Comparison of ENCODE assay signal across 9 cellular contexts in the genomic region with DNA sequence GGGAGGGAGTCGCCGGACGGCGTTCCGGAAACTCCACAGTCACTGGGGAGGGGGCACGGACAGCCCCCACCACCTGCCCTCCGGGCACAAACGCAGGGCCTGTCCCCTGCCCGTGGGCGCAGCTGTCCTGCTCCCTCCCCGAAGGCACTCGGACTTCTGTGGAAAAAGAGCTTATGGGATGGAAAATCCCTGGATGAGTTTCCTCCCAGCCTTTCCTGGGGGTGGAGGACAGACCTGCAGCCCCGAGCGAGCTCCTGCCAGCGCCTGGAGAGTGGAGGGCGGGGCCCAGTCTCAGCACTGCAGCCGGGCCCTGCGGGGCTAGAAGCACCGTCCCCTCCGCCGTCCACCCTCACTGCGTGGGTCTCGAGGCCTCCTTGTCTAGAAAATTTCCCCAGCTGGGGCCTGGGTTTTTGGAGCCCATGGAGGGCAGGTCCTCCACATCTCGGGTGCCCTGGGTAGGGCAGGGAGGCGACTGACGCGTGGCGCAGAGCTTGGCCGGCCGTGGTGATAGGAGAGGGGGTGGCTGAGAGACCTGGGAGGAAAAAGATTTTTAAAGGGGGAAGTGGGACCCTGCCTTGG. TPM values are rescaled to one million over a fixed set of nuclear protein-coding genes. Genes with fewer than 3 reads are reported as not detected.
A peak's percentile ranks its signal among the peaks of the same experiment; 100 is the strongest.
DNase-seq lines count a peak whose midpoint lies in the region; ATAC-seq and TF ChIP-seq lines count a peak whose summit lies in the region.
"Had no signal": no experiment of that assay in that cellular context is flagged by ENCODE, and none has a peak within 500 bp of the region (broad histone marks: within the 10 kb centered on the region; RNA-seq: fewer than 3 reads in every experiment).

No MANE protein-coding gene starts in this region.

- no peak for DNase-seq in colonic mucosa
- peak; percentile 51 for DNase-seq in lower lobe of right lung
- no peak for DNase-seq in thoracic aorta (ENCODE audit: low spot score)
- DNase-seq in activated CD4-positive, alpha-beta T cell treated with anti-CD3 and anti-CD28 coated beads for 1 hour: no peak
- DNase-seq in UCSD-AML1 (lab: John Stamatoyannopoulos, UW; ENCODE audit: unreplicated experiment): no peak
- DNase-seq in activated gamma-delta T cell (lab: John Stamatoyannopoulos, UW): no peak
- DNase-seq: NCI-H2171 treated with DMSO at 0.1 percent for 48 hours had no signal

- H3K36me3 ChIP-seq in HUES6 (ENCODE audit: control insufficient read depth, insufficient read depth, low read length) (no peaks in the 10 kb centered on the region), colonic mucosa (no peaks in the 10 kb centered on the region), lower lobe of right lung (no peaks in the 10 kb centered on the region), thoracic aorta (no peaks in the 10 kb centered on the region)

- H3K4me3 ChIP-seq in HUES6 (ENCODE audit: low read depth, low read length) (peak overlapping the region; percentile 65), colonic mucosa (no peak overlapping the region), lower lobe of right lung (peak overlapping the region; percentile 63), thoracic aorta (peak overlapping the region; percentile 75)

- H3K27ac ChIP-seq in HUES6 (ENCODE audit: low read depth, low read length) (peak overlapping the region; percentile 89), colonic mucosa (peak overlapping the region; percentile 89), lower lobe of right lung (peak overlapping the region; percentile 92), thoracic aorta (peak overlapping the region; percentile 96 to 98)

- ATAC-seq in lower lobe of right lung (no peak), thoracic aorta (ENCODE audit: insufficient number of reproducible peaks, low FRiP score, low read depth) (peak; percentile 0), HG03432 (IDR thresholded peaks at IDR 0.05; ENCODE audit: unreplicated experiment) (no peak)

- TF ChIP-seq CTCF in colonic mucosa (IDR thresholded peaks at IDR 0.05) (no peak), lower lobe of right lung (IDR thresholded peaks at IDR 0.05) (no peak), thoracic aorta (IDR thresholded peaks at IDR 0.05) (no peak)

- H3K4me1 ChIP-seq in HUES6 (ENCODE audit: control insufficient read depth, insufficient read depth, low read length) (peaks cover 43% of the 10 kb centered on the region), colonic mucosa (peaks cover 21% of the 10 kb centered on the region), lower lobe of right lung (peaks cover 51% of the 10 kb centered on the region), thoracic aorta (ENCODE audit: control insufficient read depth in 1 of 2, low read depth in 2 of 2) (peaks cover 17 to 60% of the 10 kb centered on the region in 2 donors)

- H3K9ac ChIP-seq in HUES6 (ENCODE audit: low read length): peak overlapping the region; percentile 82
- H3K9ac ChIP-seq in colonic mucosa (ENCODE audit: low read depth in 2 of 2, low read length in 2 of 2): peak overlapping the region; percentile 55 to 56

- intact Hi-C loops in colonic mucosa (cut with DNase I) (no loop called here), lower lobe of right lung (cut with DNase I) (no loop called here)

- H3K9me3 ChIP-seq in HUES6 (ENCODE audit: control insufficient read depth, insufficient read depth, low read depth, low read length) (no peaks in the 10 kb centered on the region), colonic mucosa (no peaks in the 10 kb centered on the region), lower lobe of right lung (no peaks in the 10 kb centered on the region), thoracic aorta (no peaks in the 10 kb centered on the region)

- 0 out of 2 replicates have a peak, but pooled peaks cover 6% of the 10 kb centered on the region for H3K27me3 ChIP-seq in HUES6 (ENCODE audit: control insufficient read depth, insufficient read depth, low read length)
- peaks cover 38% of the 10 kb centered on the region for H3K27me3 ChIP-seq in colonic mucosa
- peaks cover 50% of the 10 kb centered on the region for H3K27me3 ChIP-seq in lower lobe of right lung (ENCODE audit: low read depth)
- H3K27me3 ChIP-seq in thoracic aorta (replicated peaks; ENCODE audit: insufficient read depth): no peaks in the 10 kb centered on the region

RNA-seq across cellular contexts. Expression of gene COL6A1, which starts 6.5 kb away (rescaled TPM):
- 100 to 1,000 TPM in 1 of 2 donors, 10 to 100 TPM in 1; 39.8 to 131 TPM for total RNA-seq in colonic mucosa
- 148 TPM for total RNA-seq in lower lobe of right lung
- total RNA-seq in thoracic aorta: 1,000 to 10,000 TPM in 1 of 2 donors, 100 to 1,000 TPM in 1; 814 to 1,189 TPM
